25 cellular contexts compared by ENCODE assay signal in the genomic region with DNA sequence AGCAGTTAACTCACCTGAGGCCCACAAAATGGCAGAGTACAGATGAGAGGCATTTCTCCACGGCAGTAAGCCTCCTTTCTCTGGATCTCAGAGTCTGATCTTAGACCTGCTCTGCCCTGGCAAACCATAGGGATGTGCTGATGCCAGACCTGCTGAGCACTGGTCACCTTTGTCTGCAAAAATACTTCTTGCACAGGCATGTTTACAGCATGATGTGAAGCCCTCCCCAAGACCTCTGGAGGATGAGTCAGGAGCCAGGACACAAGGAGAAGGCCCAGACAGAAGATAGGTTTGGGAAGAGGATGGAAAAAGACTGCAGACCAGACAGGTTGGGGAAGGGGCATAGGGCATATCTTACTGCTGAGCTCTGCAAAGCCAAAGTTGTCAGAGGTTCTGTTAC.
DNase-seq lines count a peak whose midpoint lies in the region; ATAC-seq, FAIRE-seq and TF ChIP-seq lines count a peak whose summit lies in the region.
"Had no signal": no experiment of that assay in that cellular context is flagged by ENCODE, and none has a peak within 500 bp of the region (broad histone marks: within the 10 kb centered on the region; RNA-seq: fewer than 3 reads in every experiment).

No MANE protein-coding gene starts in this region.

- in situ Hi-C loops in mammary epithelial cell (cut with MboI; ENCODE audit: low sequenced_read_pairs in 2 of 2), result no loop called here

- ATAC-seq in HG02588 (IDR thresholded peaks at IDR 0.05; ENCODE audit: unreplicated experiment), result no peak
- ATAC-seq: HepG2, K562, Panc1 had no signal

- H3K9me3 ChIP-seq in mammary epithelial cell (replicated peaks; ENCODE audit: insufficient read depth, low read length) (no peaks in the 10 kb centered on the region), osteoblast (ENCODE audit: low read depth, low read length) (peaks cover 4% of the 10 kb centered on the region)
- H3K9me3 ChIP-seq: MG63 had no signal

- CTCF ChIA-PET in mammary epithelial cell (lab: Charles Lee; ENCODE audit: low non-redundant PET), result no interaction called here

- no peaks in the 10 kb centered on the region for H3K27me3 ChIP-seq in mammary epithelial cell (ENCODE audit: insufficient read depth, low read length)
- H3K27me3 ChIP-seq in osteoblast (ENCODE audit: insufficient read depth, low read length), result no peaks in the 10 kb centered on the region
- H3K27me3 ChIP-seq: MG63 had no signal

- H3K4me2 ChIP-seq in mammary epithelial cell (ENCODE audit: insufficient read depth, low read depth, low read length) (peak overlapping the region; percentile 3), osteoblast (ENCODE audit: insufficient read depth, low read length) (no peak overlapping the region)

- no peak for TF ChIP-seq CTCF in mammary epithelial cell (conservative IDR thresholded peaks at IDR 0.05 in 1 of 2, IDR thresholded peaks at IDR 0.05 in 1 of 2; ENCODE audit: extremely low read depth in 1 of 2, insufficient read depth in 1 of 2, low read depth in 1 of 2, low read length in 2 of 2)
- TF ChIP-seq CTCF in osteoblast (IDR thresholded peaks at IDR 0.05; ENCODE audit: extremely low read depth, low read depth, low read length), result no peak

- WGBS in mammary epithelial cell (ENCODE audit: low coverage, missing lambda C conversion rate), result 0% methylated on average over 1 of the region's 1 CpG

- H3K36me3 ChIP-seq in mammary epithelial cell (ENCODE audit: insufficient read depth, low read length), result no peaks in the 10 kb centered on the region
- no peaks in the 10 kb centered on the region for H3K36me3 ChIP-seq in osteoblast (ENCODE audit: insufficient read depth, low read length)
- H3K36me3 ChIP-seq: MG63 had no signal

- no TSS peak for BruUV-seq in mammary epithelial cell (replicated peaks; lab: Mats Ljungman, UMichigan)

- no peak overlapping the region for H3K4me3 ChIP-seq in mammary epithelial cell (replicated peaks in 1 of 3; ENCODE audit: insufficient read depth in 1 of 3, low read depth in 2 of 3, low read length in 3 of 3)
- no peak overlapping the region for H3K4me3 ChIP-seq in osteoblast (ENCODE audit: insufficient read depth, low read length)
- H3K4me3 ChIP-seq: K562, MG63, SK-N-MC had no signal

- no peaks in the 10 kb centered on the region for H4K20me1 ChIP-seq in mammary epithelial cell (ENCODE audit: insufficient read depth, low read length)
- no peaks in the 10 kb centered on the region for H4K20me1 ChIP-seq in osteoblast (ENCODE audit: insufficient read depth, low read length)

- H3K27ac ChIP-seq in mammary epithelial cell (ENCODE audit: insufficient read depth, low read depth, low read length) (no peak overlapping the region), osteoblast (ENCODE audit: low read depth, low read length) (no peak overlapping the region)
- H3K27ac ChIP-seq: SK-N-MC had no signal

- intact Hi-C loops in mammary epithelial cell (cut with micrococcal nuclease), result no loop called here

- dilution Hi-C loops in mammary epithelial cell (cut with HindIII; ENCODE audit: low sequenced_read_pairs), result no loop called here

- H3K79me2 ChIP-seq in mammary epithelial cell (ENCODE audit: insufficient read depth, low read length) (no peaks in the 10 kb centered on the region), osteoblast (ENCODE audit: insufficient read depth, low read length) (no peaks in the 10 kb centered on the region)

- H2AFZ ChIP-seq in mammary epithelial cell (ENCODE audit: low read depth, low read length), result peak overlapping the region; percentile 79
- H2AFZ ChIP-seq in osteoblast (ENCODE audit: low read length), result peak overlapping the region; percentile 45

- H3K9ac ChIP-seq in mammary epithelial cell (ENCODE audit: insufficient read depth, low read length), result no peak overlapping the region

- no peak for DNase-seq in HTR-8/SVneo (ENCODE audit: insufficient read length, low spot score)
- peak; percentile 53 for DNase-seq in mammary epithelial cell
- DNase-seq in iris pigment epithelial cell (ENCODE audit: low read depth), result peak; percentile 25
- no peak for DNase-seq in osteoblast (ENCODE audit: insufficient read length, low spot score, missing footprints)
- no peak for DNase-seq in NCI-H524 (lab: John Stamatoyannopoulos, UW)
- DNase-seq in activated CD4-positive, alpha-beta T cell treated with anti-CD3 and anti-CD28 coated beads, Interleukin-2, amount 50 U/mL, for 48 hours, result no peak
- DNase-seq: C1 segment of cervical spinal cord; CD4-positive, alpha-beta memory T cell; COR-L47; DMS53; GF-D8; MG63; NCI-H1694; NCI-H2029 treated with DMSO at 0.1 percent for 48 hours; NCI-H446 treated with DMSO at 0.1 percent for 48 hours; NCI-H526 treated with DMSO at 0.1 percent for 48 hours; SIG-M5 had no signal

- H3K4me1 ChIP-seq in mammary epithelial cell (ENCODE audit: insufficient read depth, low read length) (peaks cover 33% of the 10 kb centered on the region), osteoblast (ENCODE audit: insufficient read depth, low read length) (peaks cover 17% of the 10 kb centered on the region)

- FAIRE-seq in HTR-8/SVneo (lab: Jason Lieb, UNC), result peak; percentile 40
- FAIRE-seq: GM12892, GM19239, H54, HepG2, K562 had no signal

Comparison
In these comparisons a context has a peak if more than half of its experiments do, and no peak if none do; other contexts are left out.
1. DNase-seq: peak in mammary epithelial cell (single experiment) and iris pigment epithelial cell (single experiment); none in HTR-8/SVneo (single experiment), osteoblast (single experiment), NCI-H524 (0 of 2) and activated CD4-positive, alpha-beta T cell treated with anti-CD3 and anti-CD28 coated beads, Interleukin-2, amount 50 U/mL, for 48 hours (0 of 2).